ENCODE assay signal across 2 cellular contexts in genomic region chr11:12871788-12872321, GRCh38.
TF ChIP-seq lines count a peak whose summit lies in the region.

No MANE protein-coding gene starts in this region.

TF ChIP-seq in GM23338, 12 proteins besides CTCF, POLR2A, EP300 and RAD21 (continued from another document):
- no peak for TF ChIP-seq ZNF114 (CRISPR knock-in tag; IDR thresholded peaks at IDR 0.05)
- no peak for TF ChIP-seq REST (IDR thresholded peaks at IDR 0.05; ENCODE audit: unreplicated experiment)
- TF ChIP-seq POLR2AphosphoS5 (IDR thresholded peaks at IDR 0.05; ENCODE audit: low read depth), result no peak
- no peak for TF ChIP-seq ZNF462 (CRISPR knock-in tag; IDR thresholded peaks at IDR 0.05)
- no peak for TF ChIP-seq CREB1 (CRISPR knock-in tag; IDR thresholded peaks at IDR 0.05; ENCODE audit: low read depth)
- no peak for TF ChIP-seq EZH2 (IDR thresholded peaks at IDR 0.05; ENCODE audit: low read depth, unreplicated experiment)
- TF ChIP-seq ETS1 (IDR thresholded peaks at IDR 0.05), result no peak
- no peak for TF ChIP-seq STAT1 (IDR thresholded peaks at IDR 0.05; ENCODE audit: unreplicated experiment)
- no peak for TF ChIP-seq JUNB (IDR thresholded peaks at IDR 0.05; ENCODE audit: unreplicated experiment)

TF ChIP-seq in K562, 482 proteins besides CTCF, POLR2A, EP300 and RAD21 (continued from another document and continues in another):
- TF ChIP-seq ATF3 (IDR thresholded peaks at IDR 0.05) (peak; percentile 92), ATF3 (CRISPR knock-in tag; conservative IDR thresholded peaks at IDR 0.05) (no peak), MGA (IDR thresholded peaks at IDR 0.05) (peak; percentile 63), CXXC5 (CRISPR knock-in tag; IDR thresholded peaks at IDR 0.05) (peak; percentile 53), ZEB2 (IDR thresholded peaks at IDR 0.05) (no peak), CEBPG (CRISPR knock-in tag; IDR thresholded peaks at IDR 0.05) (peak; percentile 77; the same call in 1 of the 2 replicates), CEBPG (tag; conservative IDR thresholded peaks at IDR 0.05 in 1 of 2, IDR thresholded peaks at IDR 0.05 in 1 of 2) (peak; percentile 22 to 81; a peak in 2 of 4 replicates), NR4A1 (CRISPR knock-in tag; IDR thresholded peaks at IDR 0.05) (no peak), NR4A1 (tag; IDR thresholded peaks at IDR 0.05) (peak; percentile 38; the same call in 1 of the 2 replicates), CBX1 (IDR thresholded peaks at IDR 0.05; ENCODE audit: low read depth) (no peak), ZNF586 (CRISPR knock-in tag; conservative IDR thresholded peaks at IDR 0.05) (no peak), MYC (IDR thresholded peaks at IDR 0.05; ENCODE audit: low read depth, low read length) (peak; percentile 78), MYC (CRISPR knock-in tag; IDR thresholded peaks at IDR 0.05; ENCODE audit: borderline replicate concordance, low read depth) (no peak), MEIS2 (IDR thresholded peaks at IDR 0.05; ENCODE audit: partially characterized antibody) (peak; percentile 81), FOXA1 (IDR thresholded peaks at IDR 0.05; ENCODE audit: borderline replicate concordance) (no peak), ZNF592 (IDR thresholded peaks at IDR 0.05) (peak; percentile 51; the same call in 1 of the 2 replicates), PBX2 (CRISPR knock-in tag; IDR thresholded peaks at IDR 0.05; ENCODE audit: low read depth) (no peak), PBX2 (tag; conservative IDR thresholded peaks at IDR 0.05; ENCODE audit: low read depth) (peak; percentile 22; the same call in 1 of the 2 replicates), ZNF589 (CRISPR knock-in tag; IDR thresholded peaks at IDR 0.05; ENCODE audit: low read depth) (0 out of 2 replicates have a peak, but pooled peaks have one; percentile 36), ZNF431 (CRISPR knock-in tag; IDR thresholded peaks at IDR 0.05) (no peak), TRIM28 (IDR thresholded peaks at IDR 0.05) (no peak), DMBX1 (CRISPR knock-in tag; IDR thresholded peaks at IDR 0.05; ENCODE audit: borderline replicate concordance) (peak; percentile 75; the same call in 1 of the 2 replicates), ZNF124 (CRISPR knock-in tag; IDR thresholded peaks at IDR 0.05) (no peak), EP400 (IDR thresholded peaks at IDR 0.05) (peak; percentile 56; the same call in 1 of the 2 replicates), NFE2 (IDR thresholded peaks at IDR 0.05; ENCODE audit: low read depth) (0 out of 2 replicates have a peak, but pooled peaks have one; percentile 12), SMAD4 (CRISPR knock-in tag; conservative IDR thresholded peaks at IDR 0.05) (peak; percentile 66), ZNF584 (CRISPR knock-in tag; IDR thresholded peaks at IDR 0.05; ENCODE audit: low read depth) (0 out of 2 replicates have a peak, but pooled peaks have one; percentile 24), ZNF668 (CRISPR knock-in tag; IDR thresholded peaks at IDR 0.05) (0 out of 2 replicates have a peak, but pooled peaks have one; percentile 27), YY1 (IDR thresholded peaks at IDR 0.05; ENCODE audit: borderline replicate concordance in 1 of 3, control insufficient read depth in 1 of 3, extremely low read depth in 1 of 3, insufficient read depth in 3 of 3, insufficient read length in 1 of 3, insufficient replicate concordance in 2 of 3, low read depth in 1 of 3, low read length in 2 of 3) (peak in 1 of 3 experiments; percentile 48), ARID1B (IDR thresholded peaks at IDR 0.05) (peak; percentile 56; the same call in 1 of the 2 replicates), L3MBTL2 (IDR thresholded peaks at IDR 0.05) (peak; percentile 73), MBD1 (CRISPR knock-in tag; IDR thresholded peaks at IDR 0.05) (0 out of 2 replicates have a peak, but pooled peaks have one; percentile 17), PKNOX1 (IDR thresholded peaks at IDR 0.05) (peak; percentile 52; the same call in 1 of the 2 replicates)
